ENCODE assay signal across 8 cellular contexts in the genomic region with DNA sequence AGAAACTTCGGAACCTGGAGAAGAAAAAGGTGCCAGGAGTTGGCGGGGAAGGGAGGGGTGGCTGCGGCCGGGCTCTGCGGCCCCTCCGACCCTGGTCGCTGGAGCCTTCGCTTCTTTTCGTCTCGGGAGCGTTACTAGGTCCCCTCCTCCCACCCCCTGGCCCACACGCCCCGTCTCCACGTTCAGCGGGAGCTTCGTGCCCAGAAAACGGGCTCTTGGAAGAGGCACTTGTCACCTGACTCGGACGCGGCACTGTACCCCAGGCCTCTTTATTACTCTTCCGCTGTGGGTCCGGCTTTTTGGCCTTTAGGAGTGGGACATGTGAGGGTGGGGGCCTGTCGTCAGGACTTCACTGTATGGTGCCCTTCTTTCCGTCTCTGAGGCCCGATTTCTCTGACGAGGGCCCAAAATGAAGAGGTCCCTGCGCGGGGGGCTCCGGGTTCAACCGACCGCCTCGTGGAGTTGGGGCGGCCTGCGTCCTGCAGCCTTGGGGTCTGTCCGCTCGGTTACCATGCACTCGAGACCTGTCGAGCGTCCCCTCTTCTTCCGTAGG. TPM values are rescaled to one million over a fixed set of nuclear protein-coding genes. Genes with fewer than 3 reads are reported as not detected.
DNase-seq lines count a peak whose midpoint lies in the region; ATAC-seq and TF ChIP-seq lines count a peak whose summit lies in the region.

No MANE protein-coding gene starts in this region.

- H3K27me3 Mint-ChIP-seq in activated naive CD8-positive, alpha-beta T cell treated with anti-CD3 and anti-CD28 coated beads, Interleukin-2, amount 10 ng/mL, durations not matched to agents 7 days and 5 days = peaks cover 3% of the 10 kb centered on the region

- no peaks in the 10 kb centered on the region for H3K36me3 ChIP-seq in smooth muscle cell (ENCODE audit: low read depth)

- peak overlapping the region; percentile 84 for H3K4me2 ChIP-seq in smooth muscle cell

- peaks cover 23% of the 10 kb centered on the region for H3F3A ChIP-seq in smooth muscle cell (ENCODE audit: low read depth)

- in situ Hi-C loops in GM13977 (cut with MboI; ENCODE audit: low pct_unique_long_range_greater_than_20kb, low sequenced_read_pairs, unreplicated experiment) = no loop called here

- H3K27me3 ChIP-seq in smooth muscle cell (ENCODE audit: low read depth) = no peaks in the 10 kb centered on the region

- POLR2A ChIA-PET in activated naive CD8-positive, alpha-beta T cell treated with anti-CD3 and anti-CD28 coated beads, Interleukin-2, amount 10 ng/mL, durations not matched to agents 7 days and 5 days (lab: Charles Lee) = interaction anchor here (0.6 to 3.8 kb wide), 8 partner anchors 22 to 396 kb away, joined by 3 to 47 read pairs (median 4); partner anchors contain the start of gene NAT10

- H3K79me2 ChIP-seq in smooth muscle cell (ENCODE audit: low read depth) = peaks cover 55% of the 10 kb centered on the region

- peak overlapping the region; percentile 91 for H3K9ac ChIP-seq in smooth muscle cell (ENCODE audit: low read depth)

- peaks cover 20% of the 10 kb centered on the region for H3K4me1 Mint-ChIP-seq in activated naive CD8-positive, alpha-beta T cell treated with anti-CD3 and anti-CD28 coated beads, Interleukin-2, amount 10 ng/mL, durations not matched to agents 7 days and 5 days

- peak in 2 of 3 experiments; percentile 33 to 66 for DNase-seq in NCI-H1417 (lab: John Stamatoyannopoulos, UW)
- DNase-seq in NCI-H1417 treated with DMSO at 0.1 percent for 48 hours (lab: John Stamatoyannopoulos, UW) = no peak
- DNase-seq in NCI-H69 (lab: John Stamatoyannopoulos, UW) = peak; percentile 61
- peak; percentile 59 for DNase-seq in activated naive CD8-positive, alpha-beta T cell treated with anti-CD3 and anti-CD28 coated beads, Interleukin-2, amount 10 ng/mL, durations not matched to agents 7 days and 5 days
- no peak for DNase-seq in smooth muscle cell (lab: John Stamatoyannopoulos, UW; ENCODE audit: unreplicated experiment)
- DNase-seq in GM13977 (ENCODE audit: low spot score) = no peak

- H3K4me1 ChIP-seq in smooth muscle cell (ENCODE audit: low read depth) = peaks cover 43% of the 10 kb centered on the region

- H3K4me3 ChIP-seq in iPS-11a (ENCODE audit: low read depth, low read length) = peak overlapping the region; percentile 95
- peak overlapping the region; percentile 86 for H3K4me3 ChIP-seq in smooth muscle cell

- H3K27ac ChIP-seq in smooth muscle cell (ENCODE audit: low read depth) = peak overlapping the region; percentile 92

- TF ChIP-seq CTCF in smooth muscle cell (IDR thresholded peaks at IDR 0.05; ENCODE audit: borderline replicate concordance, insufficient read depth, poor library complexity, severe bottlenecking) (no peak), GM13977 (IDR thresholded peaks at IDR 0.05; ENCODE audit: extremely low read depth, insufficient read depth, missing control alignments) (no peak)

- under 1% methylated on average over 38 of the region's 40 CpGs for WGBS in smooth muscle cell (ENCODE audit: low lambda C conversion rate)

- peak overlapping the region; percentile 97 for H3K27ac Mint-ChIP-seq in activated naive CD8-positive, alpha-beta T cell treated with anti-CD3 and anti-CD28 coated beads, Interleukin-2, amount 10 ng/mL, durations not matched to agents 7 days and 5 days

- no peaks in the 10 kb centered on the region for H3K9me3 ChIP-seq in smooth muscle cell (replicated peaks; ENCODE audit: low read depth)

- H2AFZ ChIP-seq in smooth muscle cell (ENCODE audit: low read depth) = peak overlapping the region; percentile 52

- H3K4me3 Mint-ChIP-seq in activated naive CD8-positive, alpha-beta T cell treated with anti-CD3 and anti-CD28 coated beads, Interleukin-2, amount 10 ng/mL, durations not matched to agents 7 days and 5 days = peak overlapping the region; percentile 95

- H3K36me3 Mint-ChIP-seq in activated naive CD8-positive, alpha-beta T cell treated with anti-CD3 and anti-CD28 coated beads, Interleukin-2, amount 10 ng/mL, durations not matched to agents 7 days and 5 days = peaks cover 18% of the 10 kb centered on the region

- H3K9me3 Mint-ChIP-seq in activated naive CD8-positive, alpha-beta T cell treated with anti-CD3 and anti-CD28 coated beads, Interleukin-2, amount 10 ng/mL, durations not matched to agents 7 days and 5 days = no peaks in the 10 kb centered on the region

- ATAC-seq in activated naive CD8-positive, alpha-beta T cell treated with anti-CD3 and anti-CD28 coated beads, Interleukin-2, amount 10 ng/mL, durations not matched to agents 7 days and 5 days (ENCODE audit: low read depth) = peak; percentile 0
- ATAC-seq in HG02678 (IDR thresholded peaks at IDR 0.05; ENCODE audit: unreplicated experiment) = no peak

- H4K20me1 ChIP-seq in smooth muscle cell (ENCODE audit: low read depth) = peaks cover 54% of the 10 kb centered on the region

RNA-seq across cellular contexts. Expression of gene CAPRIN1, which starts 1.2 kb away (rescaled TPM):
- total RNA-seq in activated naive CD8-positive, alpha-beta T cell treated with anti-CD3 and anti-CD28 coated beads, Interleukin-2, amount 10 ng/mL, durations not matched to agents 7 days and 5 days = 100 to 1,000 TPM; 190 to 201 TPM
- 215 and 219 TPM in 2 replicates for total RNA-seq in smooth muscle cell
- 93.9 and 96.7 TPM in 2 replicates for polyA plus RNA-seq in smooth muscle cell

RNA-seq across cellular contexts. Expression of gene NAT10, which starts 52.7 kb away (rescaled TPM):
- total RNA-seq in activated naive CD8-positive, alpha-beta T cell treated with anti-CD3 and anti-CD28 coated beads, Interleukin-2, amount 10 ng/mL, durations not matched to agents 7 days and 5 days = 10 to 100 TPM; 72.7 to 76.3 TPM
- 20.9 and 21.2 TPM in 2 replicates for total RNA-seq in smooth muscle cell
- 13.2 and 16.4 TPM in 2 replicates for polyA plus RNA-seq in smooth muscle cell

Comparison
In these comparisons a context has a peak if more than half of its experiments do, and no peak if none do; other contexts are left out.
1. DNase-seq: peak in NCI-H1417 (2 of 3), NCI-H69 (single experiment) and activated naive CD8-positive, alpha-beta T cell treated with anti-CD3 and anti-CD28 coated beads, Interleukin-2, amount 10 ng/mL, durations not matched to agents 7 days and 5 days (single experiment); none in NCI-H1417 treated with DMSO at 0.1 percent for 48 hours (single experiment), smooth muscle cell (single experiment) and GM13977 (single experiment).